ENCODE assay signal across 8 cellular contexts in genomic region chr17:80453126-80453979, GRCh38. TPM values are rescaled to one million over a fixed set of nuclear protein-coding genes. Genes with fewer than 3 reads are reported as not detected.
DNase-seq lines count a peak whose midpoint lies in the region; ATAC-seq and TF ChIP-seq lines count a peak whose summit lies in the region.

No MANE protein-coding gene starts in this region.

- H3F3A ChIP-seq in SU-DHL-6 (ENCODE audit: insufficient read depth), result peaks cover 3% of the 10 kb centered on the region; the same call in 1 of the 2 replicates

- no peak for TF ChIP-seq POLR2A in spleen (IDR thresholded peaks at IDR 0.05)

- H3K4me3 ChIP-seq in SU-DHL-6 (ENCODE audit: insufficient read depth, low read length, poor library complexity, severe bottlenecking) (peak overlapping the region; percentile 92), spleen (peak overlapping the region in 6 of 8 donors; percentile 56 to 90 (median 63))

- H3K27ac ChIP-seq in SU-DHL-6 (ENCODE audit: low read depth, low read length), result no peak overlapping the region
- peak overlapping the region in 4 of 8 donors; percentile 95 to 99 (median 98) for H3K27ac ChIP-seq in spleen

- peak overlapping the region; percentile 98 for H3K27ac Mint-ChIP-seq in T-helper 2 cell treated with Interferon-gamma antibody and Interleukin-4, amounts not matched to agents 5 μg/mL and 100 μg/mL, for 36 hours
- peak overlapping the region; percentile 97 for H3K27ac Mint-ChIP-seq in glutamatergic neuron (ENCODE audit: unreplicated experiment)

- no peak overlapping the region for H2AFZ ChIP-seq in SU-DHL-6 (ENCODE audit: low read depth, low read length, severe bottlenecking)

- H3K27me3 Mint-ChIP-seq in T-helper 2 cell treated with Interferon-gamma antibody and Interleukin-4, amounts not matched to agents 5 μg/mL and 100 μg/mL, for 36 hours (ENCODE audit: low read depth), result no peaks in the 10 kb centered on the region
- H3K27me3 Mint-ChIP-seq in glutamatergic neuron (ENCODE audit: unreplicated experiment), result peaks cover 9% of the 10 kb centered on the region

- WGBS in spleen, 5 donors, result 88 to 93% (median 90%) methylated on average over 17 to 18 of the region's 18 CpGs

- H3K27me3 ChIP-seq in SU-DHL-6 (ENCODE audit: low read length), result no peaks in the 10 kb centered on the region
- H3K27me3 ChIP-seq in spleen (replicated peaks in 1 of 7), result peaks cover 0 to 19% (median 0%) of the 10 kb centered on the region in 7 donors

- H3K9ac ChIP-seq in SU-DHL-6 (ENCODE audit: low read length), result peak overlapping the region; percentile 100

- no peak for DNase-seq in T-helper 2 cell treated with Interferon-gamma antibody and Interleukin-4, amounts not matched to agents 5 μg/mL and 100 μg/mL, for 36 hours (ENCODE audit: low spot score)
- DNase-seq in T-helper 2 cell, result no peak
- DNase-seq in glutamatergic neuron, result no peak
- DNase-seq in spleen, result no peak
- no peak for DNase-seq in NCI-H2227 treated with DMSO at 0.1 percent for 48 hours (lab: John Stamatoyannopoulos, UW)
- no peak for DNase-seq in activated CD4-positive, CD25-positive, alpha-beta regulatory T cell treated with anti-CD3 and anti-CD28 coated beads, Interleukin-2, amount 50 U/mL, for 72 hours

- intact Hi-C loops in spleen (cut with DNase I; ENCODE audit: low total_unique reads), result no loop called here

- H3K9me3 Mint-ChIP-seq in T-helper 2 cell treated with Interferon-gamma antibody and Interleukin-4, amounts not matched to agents 5 μg/mL and 100 μg/mL, for 36 hours, result no peaks in the 10 kb centered on the region
- peaks cover 17% of the 10 kb centered on the region for H3K9me3 Mint-ChIP-seq in glutamatergic neuron (ENCODE audit: unreplicated experiment)

- H3K36me3 Mint-ChIP-seq in T-helper 2 cell treated with Interferon-gamma antibody and Interleukin-4, amounts not matched to agents 5 μg/mL and 100 μg/mL, for 36 hours (ENCODE audit: low read depth), result peaks cover 1% of the 10 kb centered on the region
- H3K36me3 Mint-ChIP-seq in glutamatergic neuron (ENCODE audit: unreplicated experiment), result no peaks in the 10 kb centered on the region

- H3K9me2 ChIP-seq in SU-DHL-6 (replicated peaks; ENCODE audit: insufficient read depth, low read length), result no peaks in the 10 kb centered on the region

- H4K20me1 ChIP-seq in SU-DHL-6 (ENCODE audit: low read depth, low read length), result no peaks in the 10 kb centered on the region

- H3K9me3 ChIP-seq in SU-DHL-6 (ENCODE audit: insufficient read depth, low read length), result no peaks in the 10 kb centered on the region
- no peaks in the 10 kb centered on the region for H3K9me3 ChIP-seq in spleen

- no peaks in the 10 kb centered on the region for H3K36me3 ChIP-seq in SU-DHL-6 (ENCODE audit: low read length)
- no peaks in the 10 kb centered on the region for H3K36me3 ChIP-seq in spleen

- peak overlapping the region; percentile 84 for H3K4me2 ChIP-seq in SU-DHL-6 (ENCODE audit: low read depth, low read length, poor library complexity, severe bottlenecking)

- H3K4me3 Mint-ChIP-seq in T-helper 2 cell treated with Interferon-gamma antibody and Interleukin-4, amounts not matched to agents 5 μg/mL and 100 μg/mL, for 36 hours, result peak overlapping the region; percentile 95
- peak overlapping the region; percentile 95 for H3K4me3 Mint-ChIP-seq in glutamatergic neuron (ENCODE audit: unreplicated experiment)

- H3K4me1 Mint-ChIP-seq in T-helper 2 cell treated with Interferon-gamma antibody and Interleukin-4, amounts not matched to agents 5 μg/mL and 100 μg/mL, for 36 hours (ENCODE audit: low read depth), result peaks cover 32% of the 10 kb centered on the region
- peaks cover 37% of the 10 kb centered on the region for H3K4me1 Mint-ChIP-seq in glutamatergic neuron (ENCODE audit: low read depth, unreplicated experiment)

- H3K4me1 ChIP-seq in spleen, result peaks cover 10 to 47% (median 30%) of the 10 kb centered on the region in 6 donors

- no peaks in the 10 kb centered on the region for H3K79me2 ChIP-seq in SU-DHL-6 (ENCODE audit: insufficient read depth, low read length)

- no peak for ATAC-seq in HG03432 (IDR thresholded peaks at IDR 0.05; ENCODE audit: unreplicated experiment)

- no peak for TF ChIP-seq CTCF in SU-DHL-6 (IDR thresholded peaks at IDR 0.05; ENCODE audit: insufficient read depth, low read length, poor library complexity, severe bottlenecking)
- no peak for TF ChIP-seq CTCF in glutamatergic neuron (IDR thresholded peaks at IDR 0.05; ENCODE audit: partially characterized antibody, unreplicated experiment)
- TF ChIP-seq CTCF in spleen (IDR thresholded peaks at IDR 0.05 in 8 of 11, conservative IDR thresholded peaks at IDR 0.05 in 3 of 11), result no peak

RNA-seq across cellular contexts. Expression of gene NPTX1, which starts 23.1 kb away (rescaled TPM):
- total RNA-seq in glutamatergic neuron (ENCODE audit: unreplicated experiment) (18.1 TPM), spleen (10 to 100 TPM in 1 of 7 donors, 1 to 10 TPM in 5, under 1 TPM in 1; 0.60 to 14.0 (median 7.3) TPM)
- under 1 TPM; 0.04 to 0.48 (median 0.15) TPM for polyA plus RNA-seq in spleen

RNA-seq across cellular contexts. Expression of gene ENDOV, which starts 38.4 kb away (rescaled TPM):
- total RNA-seq in glutamatergic neuron (ENCODE audit: unreplicated experiment) (42.1 TPM), spleen (10 to 100 TPM; 20.3 to 47.4 (median 29.0) TPM)
- 10 to 100 TPM in 2 of 3 donors, 1 to 10 TPM in 1; 9.7 to 22.2 (median 18.9) TPM for polyA plus RNA-seq in spleen
